In the genomic region with DNA sequence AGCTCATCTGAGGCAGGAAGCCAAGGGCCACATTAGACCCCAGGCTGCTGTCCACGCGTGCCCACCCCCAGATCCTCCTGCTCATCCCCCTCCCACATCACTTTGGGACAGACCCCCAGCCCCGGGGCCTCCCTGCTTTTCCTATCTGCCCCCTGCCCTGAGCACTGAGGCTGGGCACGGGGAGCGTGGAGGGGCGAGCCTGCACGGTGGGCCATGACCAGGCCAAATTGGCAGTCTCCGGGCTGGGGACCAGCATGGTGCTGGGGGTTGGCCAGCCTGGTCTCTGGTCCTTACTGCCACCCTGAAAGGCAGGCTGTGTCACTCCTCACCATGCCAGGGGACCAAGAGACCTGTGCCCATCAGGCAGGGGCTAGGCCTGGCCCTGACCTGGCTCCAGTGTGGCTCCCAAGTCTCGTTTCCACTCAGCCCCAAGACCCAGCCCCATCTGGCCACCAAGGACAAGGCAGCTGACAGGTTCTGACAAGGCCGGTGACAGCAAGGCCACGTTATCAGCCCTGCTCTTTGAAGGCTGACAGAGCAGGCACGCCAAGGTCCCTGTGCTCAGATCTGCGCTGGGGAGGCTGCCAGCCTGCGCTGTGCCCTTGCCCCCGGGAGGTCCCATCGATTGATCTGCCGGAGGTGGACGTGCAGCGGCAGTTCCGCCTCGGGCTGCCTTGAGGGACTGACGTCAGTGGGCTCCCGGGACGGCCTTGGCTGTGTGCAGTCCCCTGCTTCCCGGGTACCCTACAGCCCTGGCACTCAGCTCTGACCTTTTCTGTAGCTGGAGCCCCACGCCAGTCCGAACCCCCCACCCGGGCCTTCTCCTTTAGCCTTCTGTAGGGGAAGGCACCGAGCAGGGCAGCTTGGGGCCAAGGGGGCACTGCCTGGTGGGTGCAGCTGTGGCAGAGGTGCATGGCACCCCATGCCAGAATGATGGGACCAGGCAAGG, we compare ENCODE assay signal across 17 cellular contexts. TPM values are rescaled to one million over a fixed set of nuclear protein-coding genes. Genes with fewer than 3 reads are reported as not detected.
DNase-seq lines count a peak whose midpoint lies in the region; ATAC-seq and TF ChIP-seq lines count a peak whose summit lies in the region.
"Had no signal": no experiment of that assay in that cellular context is flagged by ENCODE, and none has a peak within 500 bp of the region (broad histone marks: within the 10 kb centered on the region; RNA-seq: fewer than 3 reads in every experiment).

No MANE protein-coding gene starts in this region.

- H3K4me1 ChIP-seq in BLaER1, result peaks cover 89% of the 10 kb centered on the region
- H3K4me1 ChIP-seq: ascending aorta had no signal

- H3K27ac Mint-ChIP-seq in IgD-negative memory B cell, result peak overlapping the region in 2 of 3 donors; percentile 7 to 28
- H3K27ac Mint-ChIP-seq: stimulated activated naive CD8-positive, alpha-beta T cell treated with anti-CD3 and anti-CD28 coated beads, Interleukin-15, amount 100 ng/mL, for 72 hours had no signal

- peak overlapping the region; percentile 83 for H3K4me2 ChIP-seq in BLaER1
- H3K4me2 ChIP-seq: KMS-11 had no signal

- peak; percentile 37 to 50 for DNase-seq in erythroblast (lab: John Stamatoyannopoulos, UW)
- DNase-seq in mucosa of gallbladder (ENCODE audit: low spot score), result peak; percentile 91
- no peak for DNase-seq in stimulated activated CD4-positive, alpha-beta T cell treated with anti-CD3 and anti-CD28 coated beads, Interleukin-12 subunit alpha, Interleukin-12 subunit beta, amount 100 ng/mL, for 4 hours
- DNase-seq in CD1c-positive myeloid dendritic cell (ENCODE audit: extremely low spot score), result no peak
- DNase-seq in activated CD4-positive, CD25-positive, alpha-beta regulatory T cell (lab: John Stamatoyannopoulos, UW), result no peak
- DNase-seq: activated CD4-positive, alpha-beta T cell treated with anti-CD3 and anti-CD28 coated beads, Interleukin-2, amount 50 U/mL, for 48 hours; dermis blood vessel endothelial cell; DMS 273 treated with DMSO at 0.1 percent for 48 hours; glutamatergic neuron; SIG-M5; stimulated activated naive CD8-positive, alpha-beta T cell treated with anti-CD3 and anti-CD28 coated beads, Interleukin-15, amount 100 ng/mL, for 72 hours had no signal

- no peak for ATAC-seq in HG03457 (IDR thresholded peaks at IDR 0.05; ENCODE audit: unreplicated experiment)
- ATAC-seq: stimulated activated naive CD8-positive, alpha-beta T cell treated with anti-CD3 and anti-CD28 coated beads, Interleukin-15, amount 100 ng/mL, for 72 hours had no signal

- no peaks in the 10 kb centered on the region for H3K36me3 Mint-ChIP-seq in IgD-negative memory B cell

- peaks cover 4% of the 10 kb centered on the region for H3K27me3 Mint-ChIP-seq in IgD-negative memory B cell

- no peaks in the 10 kb centered on the region for H3K9me3 ChIP-seq in BLaER1
- H3K9me3 ChIP-seq: ascending aorta had no signal

- H3K4me1 Mint-ChIP-seq in IgD-negative memory B cell, result peaks cover 28 to 44% (median 40%) of the 10 kb centered on the region in 3 donors

- H3K27me3 ChIP-seq in BLaER1, result no peaks in the 10 kb centered on the region
- H3K27me3 ChIP-seq: ascending aorta had no signal

- no peak overlapping the region for H3K27ac ChIP-seq in BLaER1
- H3K27ac ChIP-seq: ascending aorta, KMS-11 had no signal

- peaks cover 20% of the 10 kb centered on the region; the same call in 1 of the 2 replicates for H4K20me1 ChIP-seq in BLaER1

- H3K4me3 ChIP-seq in BLaER1, result no peak overlapping the region
- H3K4me3 ChIP-seq: ascending aorta had no signal

- 0 out of 2 replicates have a peak overlapping the region, but pooled peaks have one; percentile 0 for H3K9ac ChIP-seq in BLaER1
- H3K9ac ChIP-seq: KMS-11 had no signal

- no peaks in the 10 kb centered on the region for H3K36me3 ChIP-seq in BLaER1
- H3K36me3 ChIP-seq: ascending aorta had no signal

- no peak for TF ChIP-seq POLR2A in erythroblast (IDR thresholded peaks at IDR 0.05; ENCODE audit: low read length)

- H3K4me3 Mint-ChIP-seq in IgD-negative memory B cell, result peak overlapping the region in 1 of 4 donors; percentile 60

- H3K9me3 Mint-ChIP-seq in IgD-negative memory B cell, result no peaks in the 10 kb centered on the region
- H3K9me3 Mint-ChIP-seq: stimulated activated naive CD8-positive, alpha-beta T cell treated with anti-CD3 and anti-CD28 coated beads, Interleukin-15, amount 100 ng/mL, for 72 hours had no signal

RNA-seq across cellular contexts. Expression of gene TNNI2, which starts 3.6 kb away (rescaled TPM):
- 8.0 TPM for polyA plus RNA-seq in IgD-negative memory B cell
- 73.7 TPM for total RNA-seq in mucosa of gallbladder
- total RNA-seq: ascending aorta, dermis blood vessel endothelial cell had no signal

RNA-seq across cellular contexts. Expression of gene SYT8, which starts 7.6 kb away (rescaled TPM):
- polyA plus RNA-seq in IgD-negative memory B cell, result not detected
- 218 TPM for total RNA-seq in mucosa of gallbladder
- total RNA-seq: ascending aorta, dermis blood vessel endothelial cell had no signal

RNA-seq across cellular contexts. Expression of gene LSP1, which starts 10.5 kb away (rescaled TPM):
- polyA plus RNA-seq in IgD-negative memory B cell, result 841 TPM
- total RNA-seq in mucosa of gallbladder, result 43.1 TPM
- total RNA-seq: dermis blood vessel endothelial cell had no signal

RNA-seq across cellular contexts. Expression of gene PRR33, which starts 49.3 kb away (rescaled TPM):
- 0.60 TPM for polyA plus RNA-seq in IgD-negative memory B cell
- not detected for total RNA-seq in mucosa of gallbladder
- total RNA-seq: ascending aorta, dermis blood vessel endothelial cell, esophagus mucosa had no signal

Comparison
In these comparisons a context has a peak if more than half of its experiments do, and no peak if none do; other contexts are left out.
1. DNase-seq: peak in erythroblast (2 of 2) and mucosa of gallbladder (single experiment); none in stimulated activated CD4-positive, alpha-beta T cell treated with anti-CD3 and anti-CD28 coated beads, Interleukin-12 subunit alpha, Interleukin-12 subunit beta, amount 100 ng/mL, for 4 hours (single experiment), CD1c-positive myeloid dendritic cell (single experiment) and activated CD4-positive, CD25-positive, alpha-beta regulatory T cell (0 of 4).